Comparison of ENCODE assay signal across 1 cellular context in genomic region chr5:181181650-181182565, GRCh38.
A peak's percentile ranks its signal among the peaks of the same experiment; 100 is the strongest.
TF ChIP-seq lines count a peak whose summit lies in the region.

No MANE protein-coding gene starts in this region.

TF ChIP-seq in H1, 55 proteins besides CTCF, POLR2A, EP300 and RAD21:
- no peak for TF ChIP-seq HDAC6 (IDR thresholded peaks at IDR 0.05; ENCODE audit: low read depth, low read length)
- TF ChIP-seq, protein P1, sequence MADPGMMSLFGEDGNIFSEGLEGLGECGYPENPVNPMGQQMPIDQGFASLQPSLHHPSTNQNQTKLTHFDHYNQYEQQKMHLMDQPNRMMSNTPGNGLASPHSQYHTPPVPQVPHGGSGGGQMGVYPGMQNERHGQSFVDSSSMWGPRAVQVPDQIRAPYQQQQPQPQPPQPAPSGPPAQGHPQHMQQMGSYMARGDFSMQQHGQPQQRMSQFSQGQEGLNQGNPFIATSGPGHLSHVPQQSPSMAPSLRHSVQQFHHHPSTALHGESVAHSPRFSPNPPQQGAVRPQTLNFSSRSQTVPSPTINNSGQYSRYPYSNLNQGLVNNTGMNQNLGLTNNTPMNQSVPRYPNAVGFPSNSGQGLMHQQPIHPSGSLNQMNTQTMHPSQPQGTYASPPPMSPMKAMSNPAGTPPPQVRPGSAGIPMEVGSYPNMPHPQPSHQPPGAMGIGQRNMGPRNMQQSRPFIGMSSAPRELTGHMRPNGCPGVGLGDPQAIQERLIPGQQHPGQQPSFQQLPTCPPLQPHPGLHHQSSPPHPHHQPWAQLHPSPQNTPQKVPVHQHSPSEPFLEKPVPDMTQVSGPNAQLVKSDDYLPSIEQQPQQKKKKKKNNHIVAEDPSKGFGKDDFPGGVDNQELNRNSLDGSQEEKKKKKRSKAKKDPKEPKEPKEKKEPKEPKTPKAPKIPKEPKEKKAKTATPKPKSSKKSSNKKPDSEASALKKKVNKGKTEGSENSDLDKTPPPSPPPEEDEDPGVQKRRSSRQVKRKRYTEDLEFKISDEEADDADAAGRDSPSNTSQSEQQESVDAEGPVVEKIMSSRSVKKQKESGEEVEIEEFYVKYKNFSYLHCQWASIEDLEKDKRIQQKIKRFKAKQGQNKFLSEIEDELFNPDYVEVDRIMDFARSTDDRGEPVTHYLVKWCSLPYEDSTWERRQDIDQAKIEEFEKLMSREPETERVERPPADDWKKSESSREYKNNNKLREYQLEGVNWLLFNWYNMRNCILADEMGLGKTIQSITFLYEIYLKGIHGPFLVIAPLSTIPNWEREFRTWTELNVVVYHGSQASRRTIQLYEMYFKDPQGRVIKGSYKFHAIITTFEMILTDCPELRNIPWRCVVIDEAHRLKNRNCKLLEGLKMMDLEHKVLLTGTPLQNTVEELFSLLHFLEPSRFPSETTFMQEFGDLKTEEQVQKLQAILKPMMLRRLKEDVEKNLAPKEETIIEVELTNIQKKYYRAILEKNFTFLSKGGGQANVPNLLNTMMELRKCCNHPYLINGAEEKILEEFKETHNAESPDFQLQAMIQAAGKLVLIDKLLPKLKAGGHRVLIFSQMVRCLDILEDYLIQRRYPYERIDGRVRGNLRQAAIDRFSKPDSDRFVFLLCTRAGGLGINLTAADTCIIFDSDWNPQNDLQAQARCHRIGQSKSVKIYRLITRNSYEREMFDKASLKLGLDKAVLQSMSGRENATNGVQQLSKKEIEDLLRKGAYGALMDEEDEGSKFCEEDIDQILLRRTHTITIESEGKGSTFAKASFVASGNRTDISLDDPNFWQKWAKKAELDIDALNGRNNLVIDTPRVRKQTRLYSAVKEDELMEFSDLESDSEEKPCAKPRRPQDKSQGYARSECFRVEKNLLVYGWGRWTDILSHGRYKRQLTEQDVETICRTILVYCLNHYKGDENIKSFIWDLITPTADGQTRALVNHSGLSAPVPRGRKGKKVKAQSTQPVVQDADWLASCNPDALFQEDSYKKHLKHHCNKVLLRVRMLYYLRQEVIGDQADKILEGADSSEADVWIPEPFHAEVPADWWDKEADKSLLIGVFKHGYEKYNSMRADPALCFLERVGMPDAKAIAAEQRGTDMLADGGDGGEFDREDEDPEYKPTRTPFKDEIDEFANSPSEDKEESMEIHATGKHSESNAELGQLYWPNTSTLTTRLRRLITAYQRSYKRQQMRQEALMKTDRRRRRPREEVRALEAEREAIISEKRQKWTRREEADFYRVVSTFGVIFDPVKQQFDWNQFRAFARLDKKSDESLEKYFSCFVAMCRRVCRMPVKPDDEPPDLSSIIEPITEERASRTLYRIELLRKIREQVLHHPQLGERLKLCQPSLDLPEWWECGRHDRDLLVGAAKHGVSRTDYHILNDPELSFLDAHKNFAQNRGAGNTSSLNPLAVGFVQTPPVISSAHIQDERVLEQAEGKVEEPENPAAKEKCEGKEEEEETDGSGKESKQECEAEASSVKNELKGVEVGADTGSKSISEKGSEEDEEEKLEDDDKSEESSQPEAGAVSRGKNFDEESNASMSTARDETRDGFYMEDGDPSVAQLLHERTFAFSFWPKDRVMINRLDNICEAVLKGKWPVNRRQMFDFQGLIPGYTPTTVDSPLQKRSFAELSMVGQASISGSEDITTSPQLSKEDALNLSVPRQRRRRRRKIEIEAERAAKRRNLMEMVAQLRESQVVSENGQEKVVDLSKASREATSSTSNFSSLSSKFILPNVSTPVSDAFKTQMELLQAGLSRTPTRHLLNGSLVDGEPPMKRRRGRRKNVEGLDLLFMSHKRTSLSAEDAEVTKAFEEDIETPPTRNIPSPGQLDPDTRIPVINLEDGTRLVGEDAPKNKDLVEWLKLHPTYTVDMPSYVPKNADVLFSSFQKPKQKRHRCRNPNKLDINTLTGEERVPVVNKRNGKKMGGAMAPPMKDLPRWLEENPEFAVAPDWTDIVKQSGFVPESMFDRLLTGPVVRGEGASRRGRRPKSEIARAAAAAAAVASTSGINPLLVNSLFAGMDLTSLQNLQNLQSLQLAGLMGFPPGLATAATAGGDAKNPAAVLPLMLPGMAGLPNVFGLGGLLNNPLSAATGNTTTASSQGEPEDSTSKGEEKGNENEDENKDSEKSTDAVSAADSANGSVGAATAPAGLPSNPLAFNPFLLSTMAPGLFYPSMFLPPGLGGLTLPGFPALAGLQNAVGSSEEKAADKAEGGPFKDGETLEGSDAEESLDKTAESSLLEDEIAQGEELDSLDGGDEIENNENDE (IDR thresholded peaks at IDR 0.05; ENCODE audit: insufficient replicate concordance, low read length): no peak
- TF ChIP-seq SIN3A (conservative IDR thresholded peaks at IDR 0.05 in 1 of 2, IDR thresholded peaks at IDR 0.05 in 1 of 2; ENCODE audit: low read depth in 1 of 2, low read length in 2 of 2): 0 out of 4 replicates have a peak, but pooled peaks of 1 of the 2 experiments have one; percentile 27
- TF ChIP-seq CHD1 (IDR thresholded peaks at IDR 0.05; ENCODE audit: low read depth, low read length): no peak
- TF ChIP-seq, protein P2, sequence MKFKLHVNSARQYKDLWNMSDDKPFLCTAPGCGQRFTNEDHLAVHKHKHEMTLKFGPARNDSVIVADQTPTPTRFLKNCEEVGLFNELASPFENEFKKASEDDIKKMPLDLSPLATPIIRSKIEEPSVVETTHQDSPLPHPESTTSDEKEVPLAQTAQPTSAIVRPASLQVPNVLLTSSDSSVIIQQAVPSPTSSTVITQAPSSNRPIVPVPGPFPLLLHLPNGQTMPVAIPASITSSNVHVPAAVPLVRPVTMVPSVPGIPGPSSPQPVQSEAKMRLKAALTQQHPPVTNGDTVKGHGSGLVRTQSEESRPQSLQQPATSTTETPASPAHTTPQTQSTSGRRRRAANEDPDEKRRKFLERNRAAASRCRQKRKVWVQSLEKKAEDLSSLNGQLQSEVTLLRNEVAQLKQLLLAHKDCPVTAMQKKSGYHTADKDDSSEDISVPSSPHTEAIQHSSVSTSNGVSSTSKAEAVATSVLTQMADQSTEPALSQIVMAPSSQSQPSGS (IDR thresholded peaks at IDR 0.05; ENCODE audit: low read length): no peak
- TF ChIP-seq BCL11A (IDR thresholded peaks at IDR 0.05; ENCODE audit: low read depth in 2 of 2, low read length in 2 of 2): no peak
- TF ChIP-seq, protein P3, sequence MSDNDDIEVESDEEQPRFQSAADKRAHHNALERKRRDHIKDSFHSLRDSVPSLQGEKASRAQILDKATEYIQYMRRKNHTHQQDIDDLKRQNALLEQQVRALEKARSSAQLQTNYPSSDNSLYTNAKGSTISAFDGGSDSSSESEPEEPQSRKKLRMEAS (IDR thresholded peaks at IDR 0.05): 0 out of 2 replicates have a peak, but pooled peaks have one; percentile 14
- TF ChIP-seq, protein P4, sequence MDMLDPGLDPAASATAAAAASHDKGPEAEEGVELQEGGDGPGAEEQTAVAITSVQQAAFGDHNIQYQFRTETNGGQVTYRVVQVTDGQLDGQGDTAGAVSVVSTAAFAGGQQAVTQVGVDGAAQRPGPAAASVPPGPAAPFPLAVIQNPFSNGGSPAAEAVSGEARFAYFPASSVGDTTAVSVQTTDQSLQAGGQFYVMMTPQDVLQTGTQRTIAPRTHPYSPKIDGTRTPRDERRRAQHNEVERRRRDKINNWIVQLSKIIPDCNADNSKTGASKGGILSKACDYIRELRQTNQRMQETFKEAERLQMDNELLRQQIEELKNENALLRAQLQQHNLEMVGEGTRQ (IDR thresholded peaks at IDR 0.05; ENCODE audit: low read length): no peak
- TF ChIP-seq RNF2 (IDR thresholded peaks at IDR 0.05; ENCODE audit: borderline replicate concordance, low read depth, low read length, missing control alignments, poor library complexity, severe bottlenecking): no peak
- TF ChIP-seq TAF7 (optimal IDR thresholded peaks at IDR 0.05; ENCODE audit: borderline replicate concordance, low read depth, low read length): no peak
- no peak for TF ChIP-seq CREB1 (IDR thresholded peaks at IDR 0.05)
- TF ChIP-seq BACH1 (IDR thresholded peaks at IDR 0.05; ENCODE audit: low read length): no peak
- no peak for TF ChIP-seq CBX8 (IDR thresholded peaks at IDR 0.05; ENCODE audit: borderline replicate concordance, low read depth, low read length)
- 0 out of 2 replicates have a peak, but pooled peaks have one; percentile 34 for TF ChIP-seq TBP (IDR thresholded peaks at IDR 0.05; ENCODE audit: low read depth, low read length)
- no peak for TF ChIP-seq CHD2 (IDR thresholded peaks at IDR 0.05; ENCODE audit: low read length)
